In the genomic region with DNA sequence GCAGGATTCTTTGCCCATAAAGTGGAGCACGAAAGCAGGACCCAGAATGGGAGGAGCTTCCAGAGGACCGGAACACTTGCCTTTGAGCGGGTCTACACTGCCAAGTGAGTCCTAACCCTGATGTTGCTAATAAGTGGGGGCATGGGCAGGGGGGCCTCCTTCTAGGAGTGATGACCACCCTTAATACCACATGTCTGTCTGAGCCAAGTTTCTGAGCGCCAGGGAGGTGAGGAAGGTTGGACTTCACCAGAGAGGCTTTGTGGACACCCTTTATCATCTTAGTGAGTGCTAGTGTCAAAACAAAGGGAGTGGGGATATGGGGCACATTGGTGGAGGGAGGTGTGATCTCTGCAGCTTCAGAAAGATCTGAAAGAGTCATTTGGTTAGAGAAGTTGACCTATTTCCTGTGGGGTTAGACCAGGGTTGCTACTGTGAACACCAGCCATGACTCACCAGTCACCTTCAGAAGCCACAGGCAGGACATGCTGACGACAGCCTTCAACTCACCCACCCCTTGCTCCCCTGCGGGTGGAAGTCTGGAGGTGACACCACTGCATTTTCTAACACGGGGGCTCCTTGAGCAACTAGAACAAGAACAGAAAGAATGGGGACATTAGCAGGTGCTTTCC, we compare ENCODE assay signal across 8 cellular contexts. TPM values are rescaled to one million over a fixed set of nuclear protein-coding genes. Genes with fewer than 3 reads are reported as not detected.
DNase-seq lines count a peak whose midpoint lies in the region; ATAC-seq and TF ChIP-seq lines count a peak whose summit lies in the region.

No MANE protein-coding gene starts in this region.

- no peak for TF ChIP-seq CTCF in CD8-positive, alpha-beta T cell (IDR thresholded peaks at IDR 0.05)

- intact Hi-C loops in CD8-positive, alpha-beta T cell (cut with DNase I, micrococcal nuclease): loop anchor here (1.0 to 10.0 kb wide), 7 partner anchors 9 to 599 kb away; partner anchors contain the start of genes USPL1 (in 2 of the 2) and ALOX5AP (in 1 of the 2)

- H3K9ac ChIP-seq in HUES48 (ENCODE audit: low read depth, low read length): no peak overlapping the region
- H3K9ac ChIP-seq in skeletal muscle tissue (ENCODE audit: low read depth in 1 of 3, low read length in 3 of 3): no peak overlapping the region

- peak overlapping the region; percentile 16 for H3K4me3 Mint-ChIP-seq in CD8-positive, alpha-beta T cell

- POLR2A ChIA-PET in CD8-positive, alpha-beta T cell (lab: Charles Lee): no interaction called here

- no peaks in the 10 kb centered on the region for H3K27me3 ChIP-seq in CD8-positive, alpha-beta T cell (ENCODE audit: insufficient read depth, low read length)
- H3K27me3 ChIP-seq in HUES48 (ENCODE audit: control insufficient read depth, insufficient read depth, low read length) (no peaks in the 10 kb centered on the region), skeletal muscle tissue (ENCODE audit: control insufficient read depth in 3 of 3, insufficient read depth in 3 of 3, low read length in 3 of 3) (no peaks in the 10 kb centered on the region), H7 (ENCODE audit: control insufficient read depth, insufficient read depth, low read length) (no peaks in the 10 kb centered on the region)

- H3K4me1 ChIP-seq in CD8-positive, alpha-beta T cell (ENCODE audit: insufficient read depth, low read length): peaks cover 52% of the 10 kb centered on the region
- peaks cover 15% of the 10 kb centered on the region for H3K4me1 ChIP-seq in HUES48 (ENCODE audit: control insufficient read depth, insufficient read depth, low read length)
- peaks cover 28 to 55% (median 45%) of the 10 kb centered on the region in 3 donors for H3K4me1 ChIP-seq in skeletal muscle tissue (ENCODE audit: control insufficient read depth in 3 of 3, insufficient read depth in 3 of 3, low read length in 3 of 3)

- peaks cover 14% of the 10 kb centered on the region for H3K36me3 ChIP-seq in CD8-positive, alpha-beta T cell (ENCODE audit: insufficient read depth, low read length)
- H3K36me3 ChIP-seq in HUES48 (ENCODE audit: control insufficient read depth, insufficient read depth, low read length) (no peaks in the 10 kb centered on the region), skeletal muscle tissue (ENCODE audit: control insufficient read depth in 3 of 3, insufficient read depth in 3 of 3, low read length in 3 of 3) (no peaks in the 10 kb centered on the region), H7 (replicated peaks; ENCODE audit: control insufficient read depth, insufficient read depth, low read length) (no peaks in the 10 kb centered on the region)

- H3K27me3 Mint-ChIP-seq in CD8-positive, alpha-beta T cell (ENCODE audit: low read depth): no peaks in the 10 kb centered on the region

- H3K9me3 ChIP-seq in CD8-positive, alpha-beta T cell (ENCODE audit: low read length): no peaks in the 10 kb centered on the region
- H3K9me3 ChIP-seq in HUES48 (ENCODE audit: control insufficient read depth, insufficient read depth, low read length) (no peaks in the 10 kb centered on the region), skeletal muscle tissue (ENCODE audit: control insufficient read depth in 3 of 3, low read length in 3 of 3) (no peaks in the 10 kb centered on the region)

- CTCF ChIA-PET in CD8-positive, alpha-beta T cell (lab: Charles Lee): interaction anchor here (1.4 kb wide), 1 partner anchor 10 kb away, joined by 3 read pairs; no protein-coding TSS in a partner anchor

- H3K4me1 Mint-ChIP-seq in CD8-positive, alpha-beta T cell (ENCODE audit: low read depth): peaks cover 61% of the 10 kb centered on the region

- no peak overlapping the region for H3K4me3 ChIP-seq in CD8-positive, alpha-beta T cell (ENCODE audit: low read depth, low read length)
- H3K4me3 ChIP-seq in HUES48 (ENCODE audit: low read depth, low read length): no peak overlapping the region
- no peak overlapping the region for H3K4me3 ChIP-seq in skeletal muscle tissue (ENCODE audit: low read length in 3 of 3)
- no peak overlapping the region for H3K4me3 ChIP-seq in H7 (ENCODE audit: insufficient read depth, low read depth, low read length)

- peak overlapping the region; percentile 10 for H3K27ac ChIP-seq in CD8-positive, alpha-beta T cell (ENCODE audit: low read depth, low read length)
- H3K27ac ChIP-seq in HUES48 (ENCODE audit: low read depth, low read length): peak overlapping the region; percentile 22
- peak overlapping the region; percentile 48 for H3K27ac ChIP-seq in skeletal muscle tissue (ENCODE audit: low read depth, low read length)

- no peaks in the 10 kb centered on the region for H3K9me3 Mint-ChIP-seq in CD8-positive, alpha-beta T cell

- peaks cover 57% of the 10 kb centered on the region for H3K36me3 Mint-ChIP-seq in CD8-positive, alpha-beta T cell

- peak; percentile 70 to 94 (median 80) for DNase-seq in CD8-positive, alpha-beta T cell
- DNase-seq in activated CD4-positive, alpha-beta T cell treated with anti-CD3 and anti-CD28 coated beads for 48 hours: peak; percentile 88
- peak; percentile 74 for DNase-seq in effector CD4-positive, alpha-beta T cell
- no peak for DNase-seq in NCI-H446 (lab: John Stamatoyannopoulos, UW)
- DNase-seq in H7: no peak

- H3K27ac Mint-ChIP-seq in CD8-positive, alpha-beta T cell: peak overlapping the region; percentile 71

- ATAC-seq in CD8-positive, alpha-beta T cell: peak; percentile 82
- ATAC-seq in GM21447 (IDR thresholded peaks at IDR 0.05; ENCODE audit: unreplicated experiment): peak; percentile 95

RNA-seq across cellular contexts. Expression of gene ALOX5AP, which starts 8.8 kb away (rescaled TPM):
- 10 to 100 TPM; 16.3 to 16.6 TPM for total RNA-seq in CD8-positive, alpha-beta T cell
- 6.8 TPM for total RNA-seq in skeletal muscle tissue
- not detected in 2 replicates for total RNA-seq in H7 (2014; rRNA removed; shearing (Covaris generic))

Comparison
In these comparisons a context has a peak if more than half of its experiments do, and no peak if none do; other contexts are left out.
1. DNase-seq: peak in CD8-positive, alpha-beta T cell (7 of 7), activated CD4-positive, alpha-beta T cell treated with anti-CD3 and anti-CD28 coated beads for 48 hours (single experiment) and effector CD4-positive, alpha-beta T cell (single experiment); none in NCI-H446 (0 of 2) and H7 (single experiment).
2. Peak in every context shown above with its lines, with median percentiles within 50 percentile points of each other: H3K27ac ChIP-seq.